Comparison of ENCODE assay signal across 1 cellular context in genomic region chr5:140038373-140038957, GRCh38.
TF ChIP-seq lines count a peak whose summit lies in the region.

No MANE protein-coding gene starts in this region.

TF ChIP-seq in HCT116, 20 proteins besides CTCF, POLR2A, EP300 and RAD21 (continued from another document):
- TF ChIP-seq EZH2phosphoT487 (IDR thresholded peaks at IDR 0.05; ENCODE audit: borderline replicate concordance): no peak
- TF ChIP-seq CBX3 (IDR thresholded peaks at IDR 0.05; ENCODE audit: low read depth): no peak
- TF ChIP-seq CEBPB (IDR thresholded peaks at IDR 0.05; ENCODE audit: low read depth): no peak
- TF ChIP-seq ELF1 (IDR thresholded peaks at IDR 0.05; ENCODE audit: borderline replicate concordance, low read depth): no peak
- no peak for TF ChIP-seq ZFX (IDR thresholded peaks at IDR 0.05)
- TF ChIP-seq SRF (IDR thresholded peaks at IDR 0.05; ENCODE audit: low read depth): no peak
- TF ChIP-seq POLR2AphosphoS5 (IDR thresholded peaks at IDR 0.05; ENCODE audit: low read depth, low read length): no peak
- TF ChIP-seq ZNF274 (IDR thresholded peaks at IDR 0.05; ENCODE audit: low read depth, low read length): no peak
- TF ChIP-seq, protein P1, sequence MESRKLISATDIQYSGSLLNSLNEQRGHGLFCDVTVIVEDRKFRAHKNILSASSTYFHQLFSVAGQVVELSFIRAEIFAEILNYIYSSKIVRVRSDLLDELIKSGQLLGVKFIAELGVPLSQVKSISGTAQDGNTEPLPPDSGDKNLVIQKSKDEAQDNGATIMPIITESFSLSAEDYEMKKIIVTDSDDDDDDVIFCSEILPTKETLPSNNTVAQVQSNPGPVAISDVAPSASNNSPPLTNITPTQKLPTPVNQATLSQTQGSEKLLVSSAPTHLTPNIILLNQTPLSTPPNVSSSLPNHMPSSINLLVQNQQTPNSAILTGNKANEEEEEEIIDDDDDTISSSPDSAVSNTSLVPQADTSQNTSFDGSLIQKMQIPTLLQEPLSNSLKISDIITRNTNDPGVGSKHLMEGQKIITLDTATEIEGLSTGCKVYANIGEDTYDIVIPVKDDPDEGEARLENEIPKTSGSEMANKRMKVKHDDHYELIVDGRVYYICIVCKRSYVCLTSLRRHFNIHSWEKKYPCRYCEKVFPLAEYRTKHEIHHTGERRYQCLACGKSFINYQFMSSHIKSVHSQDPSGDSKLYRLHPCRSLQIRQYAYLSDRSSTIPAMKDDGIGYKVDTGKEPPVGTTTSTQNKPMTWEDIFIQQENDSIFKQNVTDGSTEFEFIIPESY (IDR thresholded peaks at IDR 0.05; ENCODE audit: extremely low read depth, insufficient replicate concordance, low read length): no peak
- TF ChIP-seq JUND (IDR thresholded peaks at IDR 0.05): no peak
- TF ChIP-seq SP1 (IDR thresholded peaks at IDR 0.05; ENCODE audit: low read depth): no peak
- TF ChIP-seq EZH2 (IDR thresholded peaks at IDR 0.05): no peak
